Comparison of ENCODE assay signal across 22 cellular contexts in the genomic region with DNA sequence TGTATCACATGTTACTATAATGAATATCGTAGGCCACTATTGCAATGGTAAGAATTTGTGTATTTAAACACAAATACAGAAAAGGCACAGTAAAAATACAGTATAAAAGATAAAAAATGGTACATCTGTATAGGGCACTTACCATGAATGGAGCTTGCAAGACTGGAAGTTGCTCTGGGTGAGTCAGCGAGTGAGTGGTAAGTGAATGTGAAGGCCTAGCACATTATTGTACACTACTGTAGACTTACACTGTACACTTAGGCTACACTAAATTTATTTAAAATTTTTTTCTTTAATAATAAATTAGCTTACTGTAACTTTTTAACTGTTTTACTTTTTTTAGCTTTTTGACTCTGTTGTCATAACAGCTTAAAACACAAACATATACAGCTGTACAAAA. TPM values are rescaled to one million over a fixed set of nuclear protein-coding genes. Genes with fewer than 3 reads are reported as not detected.
DNase-seq lines count a peak whose midpoint lies in the region; ATAC-seq and TF ChIP-seq lines count a peak whose summit lies in the region.
"Had no signal": no experiment of that assay in that cellular context is flagged by ENCODE, and none has a peak within 500 bp of the region (broad histone marks: within the 10 kb centered on the region; RNA-seq: fewer than 3 reads in every experiment).

No MANE protein-coding gene starts in this region.

- H3K23ac ChIP-seq in mesenchymal stem cell (ENCODE audit: low read length in 2 of 2) = no peak overlapping the region

- H2BK5ac ChIP-seq in mesenchymal stem cell (ENCODE audit: low read depth, low read length, poor library complexity, severe bottlenecking) = no peak overlapping the region

- H4K91ac ChIP-seq in mesenchymal stem cell (ENCODE audit: low read length) = no peak overlapping the region

- H3K18ac ChIP-seq in mesenchymal stem cell (ENCODE audit: low read depth in 1 of 2, low read length in 2 of 2) = no peak overlapping the region

- peak; percentile 24 for DNase-seq in HFFc6
- DNase-seq in choroid plexus epithelial cell (ENCODE audit: low read depth) = peak; percentile 47
- DNase-seq in mesenchymal stem cell = peak; percentile 28
- DNase-seq in uterus = no peak
- no peak for DNase-seq in WTC11 (ENCODE audit: low spot score)
- no peak for DNase-seq in NCI-H69 (lab: John Stamatoyannopoulos, UW)
- DNase-seq in testis = no peak
- DNase-seq: AML-193, HCEC 1CT, Karpas-422, MM.1S, NCI-H1092 treated with DMSO at 0.1 percent for 48 hours, NCI-H146, NCI-H510A, NCI-H82, OCI-M1, RPMI8226, SIG-M5 had no signal

- H3K79me1 ChIP-seq in mesenchymal stem cell (replicated peaks; ENCODE audit: low read length, poor library complexity, severe bottlenecking) = peaks cover 25% of the 10 kb centered on the region

- H3K4me1 ChIP-seq in mesenchymal stem cell (ENCODE audit: control insufficient read depth, insufficient read depth, low read depth, low read length) = peaks cover 1% of the 10 kb centered on the region
- H3K4me1 ChIP-seq in uterus = no peaks in the 10 kb centered on the region
- H3K4me1 ChIP-seq in testis = no peaks in the 10 kb centered on the region

- no peak overlapping the region for H2BK120ac ChIP-seq in mesenchymal stem cell (ENCODE audit: low read depth, low read length)

- H3K27ac ChIP-seq in mesenchymal stem cell (ENCODE audit: low read length, poor library complexity, severe bottlenecking) (no peak overlapping the region), uterus (no peak overlapping the region), testis (no peak overlapping the region)
- H3K27ac ChIP-seq: C4-2B had no signal

- H3K4me1 Mint-ChIP-seq in HFFc6 (ENCODE audit: low read depth) (peaks cover 28% of the 10 kb centered on the region), WTC11 (no peaks in the 10 kb centered on the region)
- H3K4me1 Mint-ChIP-seq: GM23338, IgD-negative memory B cell had no signal

- H3K9me3 Mint-ChIP-seq in HFFc6 (no peaks in the 10 kb centered on the region), WTC11 (no peaks in the 10 kb centered on the region)
- H3K9me3 Mint-ChIP-seq: GM23338, IgD-negative memory B cell had no signal

- H3K27me3 ChIP-seq in mesenchymal stem cell (ENCODE audit: control insufficient read depth in 1 of 2, insufficient read depth in 1 of 2, low read length in 2 of 2) (no peaks in the 10 kb centered on the region), uterus (no peaks in the 10 kb centered on the region), testis (no peaks in the 10 kb centered on the region)

- no peak overlapping the region for H3K4me3 ChIP-seq in choroid plexus epithelial cell (ENCODE audit: low read depth, low read length)
- no peak overlapping the region for H3K4me3 ChIP-seq in mesenchymal stem cell (ENCODE audit: insufficient read depth in 1 of 2, low read depth in 1 of 2, low read length in 2 of 2)
- no peak overlapping the region for H3K4me3 ChIP-seq in uterus
- no peak overlapping the region for H3K4me3 ChIP-seq in testis
- H3K4me3 ChIP-seq: GM23338 had no signal

- H3K4ac ChIP-seq in mesenchymal stem cell (ENCODE audit: low read depth in 1 of 2, low read length in 2 of 2) = no peak overlapping the region

- H3K9me3 ChIP-seq in mesenchymal stem cell (ENCODE audit: control insufficient read depth, low read length) (no peaks in the 10 kb centered on the region), uterus (no peaks in the 10 kb centered on the region), testis (no peaks in the 10 kb centered on the region)

- no peak overlapping the region for H2AK5ac ChIP-seq in mesenchymal stem cell (ENCODE audit: low read length, severe bottlenecking)

- ATAC-seq in SK-N-SH treated with all-trans-retinoic acid at 6 μM for 48 hours = peak; percentile 49; the same call in 1 of the 3 replicates
- no peak for ATAC-seq in WTC11
- ATAC-seq: GM23338 had no signal

- 100% methylated on average over 2 of the region's 2 CpGs for WGBS in mesenchymal stem cell
- 96 to 98% methylated on average over 2 of the region's 2 CpGs for WGBS in testis, 2 donors

- intact Hi-C loops in uterus (cut with DNase I; ENCODE audit: low total_unique reads) = no loop called here
- intact Hi-C loops in testis (cut with DNase I; ENCODE audit: low total_unique reads) = no loop called here

- TF ChIP-seq POLR2A in uterus (IDR thresholded peaks at IDR 0.05) (no peak), testis (IDR thresholded peaks at IDR 0.05) (no peak)

- no peak overlapping the region for H3K14ac ChIP-seq in mesenchymal stem cell (ENCODE audit: low read length in 2 of 2)

- H2BK12ac ChIP-seq in mesenchymal stem cell (ENCODE audit: low read length in 2 of 2) = no peak overlapping the region

- no peak overlapping the region for H2AFZ ChIP-seq in mesenchymal stem cell (ENCODE audit: low read depth, low read length)
- H2AFZ ChIP-seq: GM23338 had no signal

- H3K4me2 ChIP-seq in mesenchymal stem cell (ENCODE audit: low read length, poor library complexity, severe bottlenecking) = no peak overlapping the region
- H3K4me2 ChIP-seq: GM23338 had no signal

- CTCF ChIA-PET in WTC11 (lab: Charles Lee) = no interaction called here

- H3K36me3 ChIP-seq in mesenchymal stem cell (ENCODE audit: control insufficient read depth in 1 of 2, insufficient read depth in 2 of 2, low read depth in 1 of 2, low read length in 2 of 2) (peaks cover 35 to 88% of the 10 kb centered on the region in 2 experiments), uterus (no peaks in the 10 kb centered on the region), testis (ENCODE audit: low read depth, missing control alignments) (no peaks in the 10 kb centered on the region)

- no peak overlapping the region for H2BK15ac ChIP-seq in mesenchymal stem cell (ENCODE audit: low read depth, poor library complexity, severe bottlenecking)

- POLR2A ChIA-PET in WTC11 (lab: Charles Lee) = no interaction called here

- H3K36me3 Mint-ChIP-seq in HFFc6 (ENCODE audit: low read depth) (peaks cover 18% of the 10 kb centered on the region), WTC11 (peaks cover 59% of the 10 kb centered on the region)

- H3K27ac Mint-ChIP-seq in HFFc6 (no peak overlapping the region), WTC11 (no peak overlapping the region)
- H3K27ac Mint-ChIP-seq: GM23338 had no signal

- no peak for TF ChIP-seq CTCF in HFFc6 (IDR thresholded peaks at IDR 0.05)
- TF ChIP-seq CTCF in choroid plexus epithelial cell (conservative IDR thresholded peaks at IDR 0.05; ENCODE audit: low read depth, low read length) = no peak
- TF ChIP-seq CTCF in uterus (IDR thresholded peaks at IDR 0.05) = no peak
- TF ChIP-seq CTCF in WTC11 (IDR thresholded peaks at IDR 0.05) = no peak
- TF ChIP-seq CTCF in testis (IDR thresholded peaks at IDR 0.05) = no peak

- no peak overlapping the region for H3K9ac ChIP-seq in mesenchymal stem cell (ENCODE audit: low read length)

- H3K4me3 Mint-ChIP-seq in HFFc6 (no peak overlapping the region), WTC11 (no peak overlapping the region)
- H3K4me3 Mint-ChIP-seq: GM23338, IgD-negative memory B cell had no signal

- H4K8ac ChIP-seq in mesenchymal stem cell (ENCODE audit: low read length) = no peak overlapping the region

- H3K27me3 Mint-ChIP-seq in HFFc6 (ENCODE audit: insufficient read depth) (no peaks in the 10 kb centered on the region), WTC11 (ENCODE audit: low read depth) (no peaks in the 10 kb centered on the region)
- H3K27me3 Mint-ChIP-seq: IgD-negative memory B cell had no signal

TF ChIP-seq in SK-N-SH treated with all-trans-retinoic acid at 6 μM for 48 hours, 23 proteins besides CTCF, POLR2A, EP300 and RAD21:
- TF ChIP-seq ESRRG (CRISPR knock-in tag; IDR thresholded peaks at IDR 0.05) = no peak
TF ChIP-seq in SK-N-SH treated with all-trans-retinoic acid at 6 μM for 48 hours: peak in this region for 0.

TF ChIP-seq in WTC11, 78 proteins besides CTCF, POLR2A, EP300 and RAD21 (continues in another document):
- TF ChIP-seq MYBL2 (CRISPR knock-in tag; IDR thresholded peaks at IDR 0.05) (no peak), SMAD3 (CRISPR knock-in tag; IDR thresholded peaks at IDR 0.05; ENCODE audit: borderline replicate concordance) (no peak)
- TF ChIP-seq, protein P1, sequence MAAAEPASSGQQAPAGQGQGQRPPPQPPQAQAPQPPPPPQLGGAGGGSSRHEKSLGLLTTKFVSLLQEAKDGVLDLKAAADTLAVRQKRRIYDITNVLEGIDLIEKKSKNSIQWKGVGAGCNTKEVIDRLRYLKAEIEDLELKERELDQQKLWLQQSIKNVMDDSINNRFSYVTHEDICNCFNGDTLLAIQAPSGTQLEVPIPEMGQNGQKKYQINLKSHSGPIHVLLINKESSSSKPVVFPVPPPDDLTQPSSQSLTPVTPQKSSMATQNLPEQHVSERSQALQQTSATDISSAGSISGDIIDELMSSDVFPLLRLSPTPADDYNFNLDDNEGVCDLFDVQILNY (CRISPR knock-in tag; IDR thresholded peaks at IDR 0.05) = no peak
- TF ChIP-seq, protein P2, sequence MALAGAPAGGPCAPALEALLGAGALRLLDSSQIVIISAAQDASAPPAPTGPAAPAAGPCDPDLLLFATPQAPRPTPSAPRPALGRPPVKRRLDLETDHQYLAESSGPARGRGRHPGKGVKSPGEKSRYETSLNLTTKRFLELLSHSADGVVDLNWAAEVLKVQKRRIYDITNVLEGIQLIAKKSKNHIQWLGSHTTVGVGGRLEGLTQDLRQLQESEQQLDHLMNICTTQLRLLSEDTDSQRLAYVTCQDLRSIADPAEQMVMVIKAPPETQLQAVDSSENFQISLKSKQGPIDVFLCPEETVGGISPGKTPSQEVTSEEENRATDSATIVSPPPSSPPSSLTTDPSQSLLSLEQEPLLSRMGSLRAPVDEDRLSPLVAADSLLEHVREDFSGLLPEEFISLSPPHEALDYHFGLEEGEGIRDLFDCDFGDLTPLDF (CRISPR knock-in tag; IDR thresholded peaks at IDR 0.05) = no peak
- TF ChIP-seq, protein P3, sequence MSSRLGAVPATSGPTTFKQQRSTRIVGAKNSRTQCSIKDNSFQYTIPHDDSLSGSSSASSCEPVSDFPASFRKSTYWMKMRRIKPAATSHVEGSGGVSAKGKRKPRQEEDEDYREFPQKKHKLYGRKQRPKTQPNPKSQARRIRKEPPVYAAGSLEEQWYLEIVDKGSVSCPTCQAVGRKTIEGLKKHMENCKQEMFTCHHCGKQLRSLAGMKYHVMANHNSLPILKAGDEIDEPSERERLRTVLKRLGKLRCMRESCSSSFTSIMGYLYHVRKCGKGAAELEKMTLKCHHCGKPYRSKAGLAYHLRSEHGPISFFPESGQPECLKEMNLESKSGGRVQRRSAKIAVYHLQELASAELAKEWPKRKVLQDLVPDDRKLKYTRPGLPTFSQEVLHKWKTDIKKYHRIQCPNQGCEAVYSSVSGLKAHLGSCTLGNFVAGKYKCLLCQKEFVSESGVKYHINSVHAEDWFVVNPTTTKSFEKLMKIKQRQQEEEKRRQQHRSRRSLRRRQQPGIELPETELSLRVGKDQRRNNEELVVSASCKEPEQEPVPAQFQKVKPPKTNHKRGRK (CRISPR knock-in tag; IDR thresholded peaks at IDR 0.05; ENCODE audit: borderline replicate concordance) = no peak

RNA-seq across cellular contexts. Expression of a gene that starts 42.5 kb away (rescaled TPM):
- total RNA-seq in HFFc6 (2021; fragmentation: NEBNext Ultra II Directional; extraction: Animal tissue kit (Norgen Biotek cat#: 25700)) = 10 to 100 TPM; 23.3 to 31.3 (median 27.0) TPM
- polyA plus RNA-seq in mesenchymal stem cell (2013, experiment 1 of 2) = 11.9 TPM
- polyA plus RNA-seq in mesenchymal stem cell (2013, experiment 2 of 2) = 12.0 TPM
- total RNA-seq in uterus (10 to 100 TPM; 17.7 to 56.9 (median 33.2) TPM), WTC11 (2021) (29.9 to 33.6 TPM (median 33.2 TPM) in 3 replicates), testis (10 to 100 TPM; 38.4 to 40.0 TPM)
- polyA plus RNA-seq in testis (ENCODE audit: insufficient read depth, low read depth, low replicate concordance) = 36.0 TPM

Comparison
In these comparisons a context has a peak if more than half of its experiments do, and no peak if none do; other contexts are left out.
1. DNase-seq: peak in HFFc6 (single experiment), choroid plexus epithelial cell (single experiment) and mesenchymal stem cell (single experiment); none in uterus (0 of 2), WTC11 (single experiment), NCI-H69 (single experiment) and testis (single experiment).